ENCODE assay signal across 27 cellular contexts in genomic region chr6:52403086-52403485, GRCh38.
"Had no signal": no experiment of that assay in that cellular context is flagged by ENCODE, and none has a peak within 500 bp of the region (broad histone marks: within the 10 kb centered on the region; RNA-seq: fewer than 3 reads in every experiment).

No MANE protein-coding gene starts in this region.

- H3K4me1 ChIP-seq: breast epithelium, pancreas, prostate gland, upper lobe of right lung had no signal

- H3K27me3 Mint-ChIP-seq: activated naive CD8-positive, alpha-beta T cell treated with anti-CD3 and anti-CD28 coated beads, Interleukin-2, amount 10 ng/mL, durations not matched to agents 7 days and 5 days had no signal

- H3K27ac ChIP-seq: breast epithelium, esophagus muscularis mucosa, lower lobe of right lung, pancreas, prostate gland, upper lobe of right lung, VCaP had no signal

- H3K9me3 Mint-ChIP-seq: activated naive CD8-positive, alpha-beta T cell treated with anti-CD3 and anti-CD28 coated beads, Interleukin-2, amount 10 ng/mL, durations not matched to agents 7 days and 5 days; activated T-cell treated with anti-CD3 and anti-CD28 coated beads, Interleukin-2, amount 50 U/mL, for 72 hours had no signal

- H3K36me3 ChIP-seq: breast epithelium, pancreas, prostate gland had no signal

- H3K9me3 ChIP-seq: breast epithelium, esophagus muscularis mucosa, heart right ventricle, lower lobe of right lung, pancreas, prostate gland, upper lobe of right lung had no signal

- H3K27me3 ChIP-seq: breast epithelium, esophagus muscularis mucosa, heart right ventricle, pancreas, upper lobe of right lung had no signal

- FAIRE-seq: pancreas, TTC549 had no signal

- DNase-seq: activated CD4-positive, alpha-beta T cell treated with anti-CD3 and anti-CD28 coated beads for 4 hours; activated CD4-positive, alpha-beta T cell treated with anti-CD3 and anti-CD28 coated beads, Interleukin-2, amount 50 U/mL, for 4 hours; activated effector memory CD4-positive, alpha-beta T cell treated with Interleukin-2 at 50 U/mL for 16 hours; activated naive CD4-positive, alpha-beta T cell treated with Interleukin-2 at 50 U/mL for 16 hours; activated naive CD8-positive, alpha-beta T cell treated with anti-CD3 and anti-CD28 coated beads, Interleukin-2, amount 10 ng/mL, durations not matched to agents 7 days and 5 days; activated T-cell treated with anti-CD3 and anti-CD28 coated beads for 4 hours; activated T-cell treated with anti-CD3 and anti-CD28 coated beads, Interleukin-2, amount 50 U/mL, for 72 hours; central memory CD4-positive, alpha-beta T cell; dermis blood vessel endothelial cell; effector CD4-positive, alpha-beta T cell; foreskin melanocyte; kidney glomerular epithelial cell; lower lobe of right lung; mesendoderm; retina; stimulated activated CD4-positive, alpha-beta T cell treated with anti-CD3 and anti-CD28 coated beads, Interleukin-4, amount 100 ng/mL, for 1 hour; stimulated activated naive CD8-positive, alpha-beta T cell treated with anti-CD3 and anti-CD28 coated beads, Interleukin-15, Interleukin-2, amounts not matched to agents 100 U/mL and 50 U/mL, for 24 hours; T-helper 9 cell; upper lobe of right lung had no signal

- H3K27ac Mint-ChIP-seq: activated naive CD8-positive, alpha-beta T cell treated with anti-CD3 and anti-CD28 coated beads, Interleukin-2, amount 10 ng/mL, durations not matched to agents 7 days and 5 days; activated T-cell treated with anti-CD3 and anti-CD28 coated beads, Interleukin-2, amount 50 U/mL, for 72 hours had no signal

- H3K4me3 Mint-ChIP-seq: activated naive CD8-positive, alpha-beta T cell treated with anti-CD3 and anti-CD28 coated beads, Interleukin-2, amount 10 ng/mL, durations not matched to agents 7 days and 5 days; activated T-cell treated with anti-CD3 and anti-CD28 coated beads, Interleukin-2, amount 50 U/mL, for 72 hours had no signal

- H3K4me3 ChIP-seq: breast epithelium, esophagus muscularis mucosa, heart right ventricle, lower lobe of right lung, pancreas, prostate gland, upper lobe of right lung had no signal

- ATAC-seq: activated T-cell treated with anti-CD3 and anti-CD28 coated beads, Interleukin-2, amount 50 U/mL, for 72 hours; left lobe of liver; stimulated activated naive CD8-positive, alpha-beta T cell treated with anti-CD3 and anti-CD28 coated beads, Interleukin-15, Interleukin-2, amounts not matched to agents 100 U/mL and 50 U/mL, for 24 hours; upper lobe of right lung had no signal
